ENCODE assay signal across 1 cellular context in genomic region chr17:7858487-7858832, GRCh38.
TF ChIP-seq lines count a peak whose summit lies in the region.

No MANE protein-coding gene starts in this region.

TF ChIP-seq in HCT116, 20 proteins besides CTCF, POLR2A, EP300 and RAD21 (continued from another document):
- TF ChIP-seq REST (IDR thresholded peaks at IDR 0.05; ENCODE audit: low read depth) (no peak), POLR2AphosphoS5 (IDR thresholded peaks at IDR 0.05; ENCODE audit: low read depth, low read length) (no peak), JUND (IDR thresholded peaks at IDR 0.05) (no peak), MAX (IDR thresholded peaks at IDR 0.05) (no peak), ZNF274 (IDR thresholded peaks at IDR 0.05; ENCODE audit: low read depth, low read length) (no peak), ATF3 (IDR thresholded peaks at IDR 0.05) (no peak)
